Comparison of ENCODE assay signal across 16 cellular contexts in the genomic region with DNA sequence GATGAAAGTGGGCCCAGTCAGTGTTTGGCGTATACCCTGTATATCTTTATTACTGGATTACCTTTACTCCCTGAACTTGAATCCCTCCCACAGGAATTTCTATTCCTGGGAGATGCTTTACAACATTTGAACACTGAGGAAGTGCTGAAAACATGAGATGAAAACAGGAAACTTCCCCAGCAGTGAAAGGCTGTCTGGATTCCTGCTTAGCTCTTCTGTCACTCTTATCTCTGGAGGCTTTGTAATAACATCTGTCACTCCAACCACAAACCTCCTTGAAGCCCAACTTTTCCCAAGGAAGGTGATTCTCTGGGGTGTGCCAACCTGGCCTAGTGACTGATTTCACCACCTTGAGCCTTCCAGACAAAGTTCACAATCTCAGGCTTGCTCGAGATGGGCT.
DNase-seq lines count a peak whose midpoint lies in the region; ATAC-seq and TF ChIP-seq lines count a peak whose summit lies in the region.
"Had no signal": no experiment of that assay in that cellular context is flagged by ENCODE, and none has a peak within 500 bp of the region (broad histone marks: within the 10 kb centered on the region; RNA-seq: fewer than 3 reads in every experiment).

No MANE protein-coding gene starts in this region.

- no peaks in the 10 kb centered on the region for H3K4me1 Mint-ChIP-seq in naive thymus-derived CD8-positive, alpha-beta T cell
- H3K4me1 Mint-ChIP-seq: B cell had no signal

- peaks cover 0 to 9% (median 3%) of the 10 kb centered on the region in 5 donors for H3K27me3 Mint-ChIP-seq in naive thymus-derived CD8-positive, alpha-beta T cell
- H3K27me3 Mint-ChIP-seq: B cell; CD4-positive, alpha-beta T cell had no signal

- H3K27me3 ChIP-seq in cardiac muscle cell: no peaks in the 10 kb centered on the region
- H3K27me3 ChIP-seq in left ventricle myocardium inferior (ENCODE audit: low read depth): no peaks in the 10 kb centered on the region
- no peaks in the 10 kb centered on the region for H3K27me3 ChIP-seq in upper lobe of right lung

- intact Hi-C loops in left ventricle myocardium inferior (cut with micrococcal nuclease): no loop called here
- intact Hi-C loops in upper lobe of right lung (cut with DNase I): no loop called here

- no peak for TF ChIP-seq CTCF in cardiac muscle cell (IDR thresholded peaks at IDR 0.05; ENCODE audit: low read depth, low read length)
- no peak for TF ChIP-seq CTCF in left ventricle myocardium inferior (IDR thresholded peaks at IDR 0.05; ENCODE audit: borderline replicate concordance)
- TF ChIP-seq CTCF in fibroblast of pulmonary artery (IDR thresholded peaks at IDR 0.05; ENCODE audit: low read length, missing control alignments): no peak
- no peak for TF ChIP-seq CTCF in upper lobe of right lung (IDR thresholded peaks at IDR 0.05)

- POLR2A ChIA-PET in naive thymus-derived CD8-positive, alpha-beta T cell (lab: Charles Lee): no interaction called here

- H3K27ac Mint-ChIP-seq in naive thymus-derived CD8-positive, alpha-beta T cell: no peak overlapping the region
- H3K27ac Mint-ChIP-seq: B cell; CD4-positive, alpha-beta T cell; HFFc6 had no signal

- DNase-seq in cardiac muscle cell (ENCODE audit: low read depth in 1 of 2, low spot score in 1 of 2) (peak; percentile 27 to 62), left ventricle myocardium inferior (no peak), amniotic epithelial cell (ENCODE audit: low read depth) (peak; percentile 66), fibroblast of pulmonary artery (ENCODE audit: low read depth) (peak; percentile 19), A172 (ENCODE audit: low spot score) (no peak), upper lobe of right lung (no peak)
- DNase-seq in naive thymus-derived CD8-positive, alpha-beta T cell: no peak
- DNase-seq: 8988T; ACHN; C1 segment of cervical spinal cord; Calu3; CD4-positive, alpha-beta T cell; DMS 273 treated with DMSO at 0.1 percent for 48 hours; HCEC 1CT; HFFc6 had no signal

- peaks cover 0 to 16% (median 4%) of the 10 kb centered on the region in 9 donors for H3K9me3 Mint-ChIP-seq in naive thymus-derived CD8-positive, alpha-beta T cell

- H3K27ac ChIP-seq in cardiac muscle cell (peak overlapping the region; percentile 87), left ventricle myocardium inferior (replicated peaks) (no peak overlapping the region), upper lobe of right lung (no peak overlapping the region)

- no peak for ATAC-seq in naive thymus-derived CD8-positive, alpha-beta T cell
- ATAC-seq in upper lobe of right lung: no peak

- no peaks in the 10 kb centered on the region for H3K36me3 Mint-ChIP-seq in naive thymus-derived CD8-positive, alpha-beta T cell

- H3K4me3 ChIP-seq in cardiac muscle cell (no peak overlapping the region), left ventricle myocardium inferior (no peak overlapping the region), fibroblast of pulmonary artery (replicated peaks; ENCODE audit: low read depth, low read length) (no peak overlapping the region), upper lobe of right lung (no peak overlapping the region)

- H3K36me3 ChIP-seq in cardiac muscle cell: no peaks in the 10 kb centered on the region
- H3K36me3 ChIP-seq in left ventricle myocardium inferior: no peaks in the 10 kb centered on the region
- no peaks in the 10 kb centered on the region for H3K36me3 ChIP-seq in upper lobe of right lung

- H3K9me3 ChIP-seq in cardiac muscle cell (ENCODE audit: low read depth) (no peaks in the 10 kb centered on the region), left ventricle myocardium inferior (replicated peaks) (peaks cover 8% of the 10 kb centered on the region), upper lobe of right lung (no peaks in the 10 kb centered on the region)

- no peak overlapping the region for H3K4me3 Mint-ChIP-seq in naive thymus-derived CD8-positive, alpha-beta T cell
- H3K4me3 Mint-ChIP-seq: B cell; CD4-positive, alpha-beta T cell; HFFc6 had no signal

- peaks cover 25% of the 10 kb centered on the region for H3K4me1 ChIP-seq in cardiac muscle cell (ENCODE audit: low read depth)
- no peaks in the 10 kb centered on the region for H3K4me1 ChIP-seq in left ventricle myocardium inferior
- H3K4me1 ChIP-seq in upper lobe of right lung: no peaks in the 10 kb centered on the region

Comparison
In these comparisons a context has a peak if more than half of its experiments do, and no peak if none do; other contexts are left out.
1. DNase-seq: peak in cardiac muscle cell (2 of 2), amniotic epithelial cell (single experiment) and fibroblast of pulmonary artery (single experiment); none in left ventricle myocardium inferior (single experiment), A172 (single experiment), naive thymus-derived CD8-positive, alpha-beta T cell (0 of 10) and upper lobe of right lung (single experiment).